In genomic region chr10:32958085-32958991, GRCh38 we compare ENCODE assay signal across 1 cellular context.
TF ChIP-seq lines count a peak whose summit lies in the region.

TSS of gene ITGB1 (minus strand) at chr10:32958230. CDS start at chr10:32935558, 22,672 bp downstream.

TF ChIP-seq in HepG2, 621 proteins besides CTCF, POLR2A, EP300 and RAD21 (continued from another document and continues in another):
- TF ChIP-seq ZUFSP (CRISPR knock-in tag; IDR thresholded peaks at IDR 0.05; ENCODE audit: borderline replicate concordance), result no peak
- TF ChIP-seq ZNF292 (CRISPR knock-in tag; IDR thresholded peaks at IDR 0.05; ENCODE audit: borderline replicate concordance, low read depth), result peak; percentile 57; the same call in 1 of the 2 replicates
- TF ChIP-seq ASH2L (IDR thresholded peaks at IDR 0.05; ENCODE audit: insufficient read length, low read depth, low read length), result peak; percentile 70
- no peak for TF ChIP-seq ZSCAN20 (CRISPR knock-in tag; IDR thresholded peaks at IDR 0.05; ENCODE audit: borderline replicate concordance)
- TF ChIP-seq SMC3 (IDR thresholded peaks at IDR 0.05; ENCODE audit: low read length), result no peak
- TF ChIP-seq BRCA1 (CRISPR knock-in tag; IDR thresholded peaks at IDR 0.05), result peak; percentile 61
- peak; percentile 67 for TF ChIP-seq CSRNP1 (CRISPR knock-in tag; IDR thresholded peaks at IDR 0.05)
- TF ChIP-seq ZNF446 (CRISPR knock-in tag; IDR thresholded peaks at IDR 0.05), result peak; percentile 45; the same call in 1 of the 2 replicates
- no peak for TF ChIP-seq ZNF883 (CRISPR knock-in tag; IDR thresholded peaks at IDR 0.05; ENCODE audit: not compliant biosample characterization)
- peak; percentile 64 for TF ChIP-seq ZNF772 (CRISPR knock-in tag; IDR thresholded peaks at IDR 0.05)
- TF ChIP-seq HNRNPLL (IDR thresholded peaks at IDR 0.05; ENCODE audit: low read depth, low read length, poor library complexity, severe bottlenecking), result peak; percentile 72
- no peak for TF ChIP-seq STAT5B (CRISPR knock-in tag; IDR thresholded peaks at IDR 0.05)
- peak; percentile 88 for TF ChIP-seq POGZ (CRISPR knock-in tag; IDR thresholded peaks at IDR 0.05)
- TF ChIP-seq KAT8 (CRISPR knock-in tag; IDR thresholded peaks at IDR 0.05), result peak; percentile 83
- no peak for TF ChIP-seq ZXDC (CRISPR knock-in tag; IDR thresholded peaks at IDR 0.05)
- TF ChIP-seq TFDP1 (CRISPR knock-in tag; IDR thresholded peaks at IDR 0.05; ENCODE audit: borderline replicate concordance), result peak; percentile 88
- TF ChIP-seq HIC2 (CRISPR knock-in tag; IDR thresholded peaks at IDR 0.05; ENCODE audit: low read depth), result no peak
- peak; percentile 82; the same call in 1 of the 2 replicates for TF ChIP-seq RXRB (CRISPR knock-in tag; IDR thresholded peaks at IDR 0.05; ENCODE audit: borderline replicate concordance)
- TF ChIP-seq SRF (IDR thresholded peaks at IDR 0.05; ENCODE audit: low read depth, low read length), result no peak
- TF ChIP-seq GTF3A (CRISPR knock-in tag; conservative IDR thresholded peaks at IDR 0.05), result no peak
- peak; percentile 82; the same call in 1 of the 2 replicates for TF ChIP-seq YEATS2 (CRISPR knock-in tag; IDR thresholded peaks at IDR 0.05; ENCODE audit: borderline replicate concordance)
- TF ChIP-seq ELF4 (CRISPR knock-in tag; IDR thresholded peaks at IDR 0.05; ENCODE audit: borderline replicate concordance), result no peak
- TF ChIP-seq ZSCAN21 (CRISPR knock-in tag; IDR thresholded peaks at IDR 0.05; ENCODE audit: borderline replicate concordance), result peak; percentile 87
- 0 out of 2 replicates have a peak, but pooled peaks have one; percentile 39 for TF ChIP-seq GZF1 (CRISPR knock-in tag; IDR thresholded peaks at IDR 0.05)
- no peak for TF ChIP-seq RFX3 (CRISPR knock-in tag; IDR thresholded peaks at IDR 0.05)
- no peak for TF ChIP-seq FOXP1 (IDR thresholded peaks at IDR 0.05)
- peak; percentile 25; the same call in 1 of the 2 replicates for TF ChIP-seq FOXP1 (CRISPR knock-in tag; IDR thresholded peaks at IDR 0.05)
- TF ChIP-seq HMGA1 (CRISPR knock-in tag; conservative IDR thresholded peaks at IDR 0.05), result no peak
- no peak; the same call in 1 of the 2 replicates for TF ChIP-seq ETV6 (CRISPR knock-in tag; conservative IDR thresholded peaks at IDR 0.05)
- no peak; the same call in none of the 2 replicates for TF ChIP-seq MXD4 (CRISPR knock-in tag; IDR thresholded peaks at IDR 0.05)
- peak; percentile 85 for TF ChIP-seq FOSL2 (CRISPR knock-in tag; IDR thresholded peaks at IDR 0.05)
- TF ChIP-seq STAG1 (CRISPR knock-in tag; IDR thresholded peaks at IDR 0.05), result no peak
- peak; percentile 63 for TF ChIP-seq CBX1 (IDR thresholded peaks at IDR 0.05; ENCODE audit: low read depth)
- TF ChIP-seq ZNF280B (CRISPR knock-in tag; IDR thresholded peaks at IDR 0.05; ENCODE audit: borderline replicate concordance), result no peak
- TF ChIP-seq THYN1 (CRISPR knock-in tag; IDR thresholded peaks at IDR 0.05; ENCODE audit: borderline replicate concordance, low read depth), result no peak
- TF ChIP-seq NBN (conservative IDR thresholded peaks at IDR 0.05), result no peak
- no peak; the same call in 1 of the 2 replicates for TF ChIP-seq ZNF329 (CRISPR knock-in tag; IDR thresholded peaks at IDR 0.05; ENCODE audit: low read depth)
- TF ChIP-seq ZHX1 (CRISPR knock-in tag; IDR thresholded peaks at IDR 0.05; ENCODE audit: low read depth), result peak; percentile 43; the same call in 1 of the 2 replicates
- TF ChIP-seq RARG (CRISPR knock-in tag; IDR thresholded peaks at IDR 0.05; ENCODE audit: low read depth), result no peak
- TF ChIP-seq ZFY (CRISPR knock-in tag; IDR thresholded peaks at IDR 0.05), result peak; percentile 92
- TF ChIP-seq SATB2 (CRISPR knock-in tag; IDR thresholded peaks at IDR 0.05), result no peak
- TF ChIP-seq FOXA1 (IDR thresholded peaks at IDR 0.05), result no peak
- TF ChIP-seq FOXA1 (CRISPR knock-in tag; IDR thresholded peaks at IDR 0.05), result peak; percentile 27; the same call in 1 of the 2 replicates
- peak; percentile 88 for TF ChIP-seq ZGPAT (CRISPR knock-in tag; IDR thresholded peaks at IDR 0.05)
- peak; percentile 68; the same call in 1 of the 2 replicates for TF ChIP-seq NRL (CRISPR knock-in tag; IDR thresholded peaks at IDR 0.05; ENCODE audit: borderline replicate concordance)
- no peak for TF ChIP-seq ZBTB37 (CRISPR knock-in tag; IDR thresholded peaks at IDR 0.05)
- TF ChIP-seq XBP1 (CRISPR knock-in tag; IDR thresholded peaks at IDR 0.05), result no peak
- peak; percentile 89 for TF ChIP-seq POLR2G (IDR thresholded peaks at IDR 0.05; ENCODE audit: low read depth, low read length)
- TF ChIP-seq ZSCAN5A (CRISPR knock-in tag; IDR thresholded peaks at IDR 0.05; ENCODE audit: borderline replicate concordance), result peak; percentile 48; the same call in 1 of the 2 replicates
- no peak for TF ChIP-seq RFXANK (CRISPR knock-in tag; IDR thresholded peaks at IDR 0.05)
- TF ChIP-seq ZNF468 (CRISPR knock-in tag; IDR thresholded peaks at IDR 0.05), result no peak
